14 cellular contexts compared by ENCODE assay signal in the genomic region with DNA sequence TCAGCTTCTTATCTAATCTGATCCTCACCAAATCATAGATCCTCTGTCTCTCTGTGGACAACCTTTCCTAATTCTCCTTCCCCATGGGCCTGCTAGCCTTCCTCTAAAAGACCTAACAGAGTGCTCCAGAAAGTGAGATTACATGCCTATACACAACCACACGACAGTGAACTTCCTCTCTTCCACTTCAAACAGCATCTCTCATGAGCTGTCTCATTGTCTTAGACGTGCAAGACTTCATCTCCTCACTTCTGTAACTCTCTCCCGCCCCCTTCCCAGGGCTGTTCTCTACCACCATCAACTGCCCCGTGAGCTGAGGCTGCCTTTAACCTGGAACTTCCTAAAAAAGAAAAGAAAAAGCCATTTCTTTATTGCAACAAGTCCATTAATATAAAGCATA. TPM values are rescaled to one million over a fixed set of nuclear protein-coding genes. Genes with fewer than 3 reads are reported as not detected.
A peak's percentile ranks its signal among the peaks of the same experiment; 100 is the strongest.
DNase-seq lines count a peak whose midpoint lies in the region; ATAC-seq and TF ChIP-seq lines count a peak whose summit lies in the region.
"Had no signal": no experiment of that assay in that cellular context is flagged by ENCODE, and none has a peak within 500 bp of the region (broad histone marks: within the 10 kb centered on the region; RNA-seq: fewer than 3 reads in every experiment).

No MANE protein-coding gene starts in this region.

- in situ Hi-C loops in mammary epithelial cell (cut with MboI; ENCODE audit: low sequenced_read_pairs in 2 of 2) = no loop called here

- 25% methylated on average over 4 of the region's 4 CpGs for WGBS in mammary epithelial cell (ENCODE audit: low coverage, missing lambda C conversion rate)

- H3K4me1 ChIP-seq in left ventricle myocardium inferior (peaks cover 100% of the 10 kb centered on the region), mammary epithelial cell (ENCODE audit: insufficient read depth, low read length) (peaks cover 96% of the 10 kb centered on the region), muscle layer of colon (ENCODE audit: insufficient read depth, low read length) (peaks cover 64% of the 10 kb centered on the region)
- H3K4me1 ChIP-seq: BE2C had no signal

- H3K4me3 ChIP-seq in left ventricle myocardium inferior (peak overlapping the region; percentile 36), mammary epithelial cell (replicated peaks in 1 of 3; ENCODE audit: insufficient read depth in 1 of 3, low read depth in 2 of 3, low read length in 3 of 3) (no peak overlapping the region), muscle layer of colon (ENCODE audit: low read depth in 1 of 2, low read length in 2 of 2) (no peak overlapping the region), MG63 (no peak overlapping the region)
- H3K4me3 ChIP-seq: SK-N-MC had no signal

- H4K20me1 ChIP-seq in mammary epithelial cell (ENCODE audit: insufficient read depth, low read length) = no peaks in the 10 kb centered on the region

- BruUV-seq in mammary epithelial cell (replicated peaks; lab: Mats Ljungman, UMichigan) = no TSS peak

- H3K79me2 ChIP-seq in mammary epithelial cell (ENCODE audit: insufficient read depth, low read length) = peaks cover 100% of the 10 kb centered on the region

- dilution Hi-C loops in mammary epithelial cell (cut with HindIII; ENCODE audit: low sequenced_read_pairs) = no loop called here

- peak overlapping the region; percentile 53 for H3K4me2 ChIP-seq in mammary epithelial cell (ENCODE audit: insufficient read depth, low read depth, low read length)

- ATAC-seq in GM19455 (IDR thresholded peaks at IDR 0.05; ENCODE audit: unreplicated experiment) (no peak), HG02852 (IDR thresholded peaks at IDR 0.05; ENCODE audit: unreplicated experiment) (no peak)

- H3K9me3 ChIP-seq in left ventricle myocardium inferior (replicated peaks) = no peaks in the 10 kb centered on the region
- no peaks in the 10 kb centered on the region for H3K9me3 ChIP-seq in mammary epithelial cell (replicated peaks; ENCODE audit: insufficient read depth, low read length)
- no peaks in the 10 kb centered on the region for H3K9me3 ChIP-seq in muscle layer of colon (ENCODE audit: low read length)
- H3K9me3 ChIP-seq in MG63 = no peaks in the 10 kb centered on the region
- H3K9me3 ChIP-seq: BE2C had no signal

- H3K27ac ChIP-seq in left ventricle myocardium inferior (replicated peaks) (peak overlapping the region; percentile 99), mammary epithelial cell (ENCODE audit: insufficient read depth, low read depth, low read length) (peak overlapping the region; percentile 71), muscle layer of colon (ENCODE audit: low read depth, low read length) (no peak overlapping the region)
- H3K27ac ChIP-seq: SK-N-MC had no signal

- H3K27me3 ChIP-seq in left ventricle myocardium inferior (ENCODE audit: low read depth) (no peaks in the 10 kb centered on the region), mammary epithelial cell (ENCODE audit: insufficient read depth, low read length) (no peaks in the 10 kb centered on the region), muscle layer of colon (ENCODE audit: control insufficient read depth in 1 of 2, insufficient read depth in 2 of 2, low read length in 2 of 2) (no peaks in the 10 kb centered on the region), MG63 (no peaks in the 10 kb centered on the region)
- H3K27me3 ChIP-seq: BE2C had no signal

- H2AFZ ChIP-seq in mammary epithelial cell (ENCODE audit: low read depth, low read length) = no peak overlapping the region

- no peak for DNase-seq in left ventricle myocardium inferior
- no peak for DNase-seq in cardiac septum (ENCODE audit: low spot score)
- no peak for DNase-seq in mammary epithelial cell
- no peak for DNase-seq in COLO829 (ENCODE audit: low spot score)
- DNase-seq in MG63 = no peak
- DNase-seq: BE2C; effector memory CD4-positive, alpha-beta T cell; immature natural killer cell; NCI-H2029; retina had no signal

- intact Hi-C loops in left ventricle myocardium inferior (cut with micrococcal nuclease) = no loop called here
- intact Hi-C loops in cardiac septum (cut with DNase I) = no loop called here
- intact Hi-C loops in mammary epithelial cell (cut with micrococcal nuclease) = no loop called here

- H3K36me3 ChIP-seq in left ventricle myocardium inferior (peaks cover 42% of the 10 kb centered on the region), mammary epithelial cell (ENCODE audit: insufficient read depth, low read length) (peaks cover 37% of the 10 kb centered on the region), muscle layer of colon (ENCODE audit: insufficient read depth, low read length) (peaks cover 21% of the 10 kb centered on the region), MG63 (peaks cover 73% of the 10 kb centered on the region)

- TF ChIP-seq CTCF in left ventricle myocardium inferior (IDR thresholded peaks at IDR 0.05; ENCODE audit: borderline replicate concordance) (no peak), mammary epithelial cell (conservative IDR thresholded peaks at IDR 0.05 in 1 of 2, IDR thresholded peaks at IDR 0.05 in 1 of 2; ENCODE audit: extremely low read depth in 1 of 2, insufficient read depth in 1 of 2, low read depth in 1 of 2, low read length in 2 of 2) (no peak)

- CTCF ChIA-PET in mammary epithelial cell (lab: Charles Lee; ENCODE audit: low non-redundant PET) = no interaction called here

- H3K9ac ChIP-seq in mammary epithelial cell (ENCODE audit: insufficient read depth, low read length) (peak overlapping the region; percentile 58), muscle layer of colon (ENCODE audit: low read length) (peak overlapping the region; percentile 4)

RNA-seq across cellular contexts. Expression of a gene that starts 14.1 kb away (rescaled TPM):
- total RNA-seq in left ventricle myocardium inferior (not detected), cardiac septum (not detected), mammary epithelial cell (not detected)
- polyA plus RNA-seq in mammary epithelial cell = not detected
- polyA minus RNA-seq in mammary epithelial cell = not detected
- not detected in 2 replicates for total RNA-seq in MG63 (2014; rRNA removed; shearing (Covaris generic); ENCODE audit: low replicate concordance)
- polyA plus RNA-seq: immature natural killer cell had no signal
